ENCODE assay signal across 21 cellular contexts in the genomic region with DNA sequence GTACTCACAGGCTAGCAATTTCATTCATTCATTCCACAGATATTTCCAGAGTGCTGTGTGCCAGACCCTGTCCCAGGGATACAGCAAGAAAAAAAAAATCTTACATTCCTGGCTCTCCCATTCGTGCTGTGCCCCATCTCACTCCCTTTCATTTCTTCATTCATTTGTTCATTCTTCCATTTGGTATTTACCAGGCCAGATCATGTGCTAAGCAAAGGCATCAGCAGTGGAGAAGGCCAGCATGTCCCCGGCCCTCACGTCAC. TPM values are rescaled to one million over a fixed set of nuclear protein-coding genes. Genes with fewer than 3 reads are reported as not detected.
DNase-seq lines count a peak whose midpoint lies in the region; ATAC-seq and TF ChIP-seq lines count a peak whose summit lies in the region.
"Had no signal": no experiment of that assay in that cellular context is flagged by ENCODE, and none has a peak within 500 bp of the region (broad histone marks: within the 10 kb centered on the region; RNA-seq: fewer than 3 reads in every experiment).

No MANE protein-coding gene starts in this region.

- peak overlapping the region; percentile 1 for H3K27ac Mint-ChIP-seq in T-helper 2 cell treated with Interferon-gamma antibody and Interleukin-4, amounts not matched to agents 5 μg/mL and 100 μg/mL, for 36 hours
- no peak overlapping the region for H3K27ac Mint-ChIP-seq in endothelial cell (ENCODE audit: unreplicated experiment)
- no peak overlapping the region for H3K27ac Mint-ChIP-seq in progenitor cell of endocrine pancreas
- H3K27ac Mint-ChIP-seq: stimulated activated memory B cell treated with anti-CD40 and anti-IgM and Interleukin-4, amounts not matched to agents 10 μg/mL and 1 μg/mL and 100 μg/mL, for 72 hours had no signal

- intact Hi-C loops in IMR-90 (cut with micrococcal nuclease): no loop called here
- intact Hi-C loops in right cardiac atrium (cut with DNase I): no loop called here

- no peaks in the 10 kb centered on the region for H3K36me3 Mint-ChIP-seq in T-helper 2 cell treated with Interferon-gamma antibody and Interleukin-4, amounts not matched to agents 5 μg/mL and 100 μg/mL, for 36 hours (ENCODE audit: low read depth)
- H3K36me3 Mint-ChIP-seq in endothelial cell (ENCODE audit: low read depth, unreplicated experiment): peaks cover 3% of the 10 kb centered on the region
- H3K36me3 Mint-ChIP-seq in progenitor cell of endocrine pancreas (ENCODE audit: insufficient read depth): peaks cover 2% of the 10 kb centered on the region

- H4K8ac ChIP-seq in IMR-90 (ENCODE audit: low read depth in 2 of 2, low read length in 2 of 2): no peak overlapping the region

- 90% methylated on average over 3 of the region's 3 CpGs; no CpG with 5 or more reads in 1 of the 2 experiments for WGBS in IMR-90 (ENCODE audit: extremely low coverage in 2 of 2, insufficient read length in 1 of 2), 2 experiments
- WGBS in right cardiac atrium: 82% methylated on average over 3 of the region's 3 CpGs

- H2AK5ac ChIP-seq in IMR-90 (ENCODE audit: low read depth, low read length): no peak overlapping the region

- no peak overlapping the region for H4K91ac ChIP-seq in IMR-90 (ENCODE audit: insufficient read depth, low read depth, low read length)

- peaks cover 11% of the 10 kb centered on the region for H3K9me1 ChIP-seq in IMR-90 (ENCODE audit: insufficient read depth, low read length)

- H3K18ac ChIP-seq in IMR-90 (ENCODE audit: low read depth, low read length): no peak overlapping the region

- H3K27ac ChIP-seq in IMR-90 (ENCODE audit: insufficient read depth, low read length): no peak overlapping the region
- no peak overlapping the region for H3K27ac ChIP-seq in right cardiac atrium (ENCODE audit: low read length)
- H3K27ac ChIP-seq: A549, coronary artery, left lung had no signal

- H3K4me1 Mint-ChIP-seq in T-helper 2 cell treated with Interferon-gamma antibody and Interleukin-4, amounts not matched to agents 5 μg/mL and 100 μg/mL, for 36 hours (ENCODE audit: low read depth): peaks cover 20% of the 10 kb centered on the region
- H3K4me1 Mint-ChIP-seq in endothelial cell (ENCODE audit: unreplicated experiment) (peaks cover 3% of the 10 kb centered on the region), progenitor cell of endocrine pancreas (ENCODE audit: low read depth) (no peaks in the 10 kb centered on the region)

- no peak overlapping the region for H2AFZ ChIP-seq in IMR-90 (replicated peaks; ENCODE audit: low read length, poor library complexity)

- in situ Hi-C loops in IMR-90 (cut with MboI; ENCODE audit: low sequenced_read_pairs): no loop called here

- no peak overlapping the region for H2BK120ac ChIP-seq in IMR-90 (ENCODE audit: low read depth, low read length)

- CTCF ChIA-PET in IMR-90 (lab: Yijun Ruan, JAX): no interaction called here

- H2BK5ac ChIP-seq in IMR-90 (ENCODE audit: low read depth, low read length, poor library complexity, severe bottlenecking): no peak overlapping the region

- no peak for DNase-seq in T-helper 2 cell treated with Interferon-gamma antibody and Interleukin-4, amounts not matched to agents 5 μg/mL and 100 μg/mL, for 36 hours (ENCODE audit: low spot score)
- DNase-seq in T-helper 2 cell: no peak
- peak; percentile 29 for DNase-seq in IMR-90
- no peak for DNase-seq in endothelial cell (ENCODE audit: low spot score)
- no peak for DNase-seq in progenitor cell of endocrine pancreas (ENCODE audit: low spot score, unreplicated experiment)
- DNase-seq in right cardiac atrium: no peak
- no peak for DNase-seq in NOMO-1 treated with DMSO at 0.1 percent for 48 hours (lab: John Stamatoyannopoulos, UW; ENCODE audit: unreplicated experiment)
- DNase-seq in activated CD8-positive, alpha-beta memory T cell treated with anti-CD3 and anti-CD28 coated beads for 24 hours: no peak
- DNase-seq: activated CD4-positive, CD25-positive, alpha-beta regulatory T cell; activated CD8-positive, alpha-beta memory T cell treated with anti-CD3 and anti-CD28 coated beads, Interleukin-2, amount 50 U/mL, for 48 hours; amniotic stem cell; hypothalamus; left lung; NCI-H510A treated with DMSO at 0.1 percent for 48 hours had no signal

- dilution Hi-C loops in IMR-90 (cut with HindIII; ENCODE audit: low sequenced_read_pairs, unreplicated experiment): no loop called here

- no peak overlapping the region for H3K9ac ChIP-seq in IMR-90 (ENCODE audit: low read depth, low read length)

- TF ChIP-seq RAD21 in IMR-90 (IDR thresholded peaks at IDR 0.05; ENCODE audit: low read length): no peak

- H3K4me2 ChIP-seq in IMR-90 (ENCODE audit: low read depth, low read length): no peak overlapping the region

- H4K20me1 ChIP-seq in IMR-90 (ENCODE audit: insufficient read depth, low read length): no peaks in the 10 kb centered on the region

- H3K27me3 Mint-ChIP-seq in T-helper 2 cell treated with Interferon-gamma antibody and Interleukin-4, amounts not matched to agents 5 μg/mL and 100 μg/mL, for 36 hours (ENCODE audit: low read depth): no peaks in the 10 kb centered on the region
- peaks cover 2% of the 10 kb centered on the region for H3K27me3 Mint-ChIP-seq in endothelial cell (ENCODE audit: unreplicated experiment)
- H3K27me3 Mint-ChIP-seq in progenitor cell of endocrine pancreas: peaks cover 5% of the 10 kb centered on the region
- H3K27me3 Mint-ChIP-seq: stimulated activated memory B cell treated with anti-CD40 and anti-IgM and Interleukin-4, amounts not matched to agents 10 μg/mL and 1 μg/mL and 100 μg/mL, for 72 hours had no signal

- H3K56ac ChIP-seq in IMR-90 (ENCODE audit: extremely low read depth, insufficient read depth, low read length): no peak overlapping the region

- H2AK9ac ChIP-seq in IMR-90 (replicated peaks; ENCODE audit: low read depth, low read length, poor library complexity): peak overlapping the region; percentile 62

- no peaks in the 10 kb centered on the region for H3K9me3 Mint-ChIP-seq in T-helper 2 cell treated with Interferon-gamma antibody and Interleukin-4, amounts not matched to agents 5 μg/mL and 100 μg/mL, for 36 hours
- no peaks in the 10 kb centered on the region for H3K9me3 Mint-ChIP-seq in endothelial cell (ENCODE audit: unreplicated experiment)
- H3K9me3 Mint-ChIP-seq in progenitor cell of endocrine pancreas (ENCODE audit: low read depth): no peaks in the 10 kb centered on the region
- H3K9me3 Mint-ChIP-seq: stimulated activated memory B cell treated with anti-CD40 and anti-IgM and Interleukin-4, amounts not matched to agents 10 μg/mL and 1 μg/mL and 100 μg/mL, for 72 hours had no signal

- H3K9me3 ChIP-seq in IMR-90 (ENCODE audit: control insufficient read depth, insufficient read depth, low read length) (no peaks in the 10 kb centered on the region), right cardiac atrium (ENCODE audit: control insufficient read depth, low read length) (no peaks in the 10 kb centered on the region)
- H3K9me3 ChIP-seq: A549, left lung had no signal

- no peak overlapping the region for H3K23ac ChIP-seq in IMR-90 (ENCODE audit: low read depth, low read length)

- no peak overlapping the region for H3K4ac ChIP-seq in IMR-90 (ENCODE audit: low read depth, low read length)

- ATAC-seq in IMR-90 (ENCODE audit: low read depth) (no peak), right cardiac atrium (no peak)
- ATAC-seq: A549; left lung; Panc1; stimulated activated memory B cell treated with anti-CD40 and anti-IgM and Interleukin-4, amounts not matched to agents 10 μg/mL and 1 μg/mL and 100 μg/mL, for 72 hours had no signal

- POLR2A ChIA-PET in IMR-90 (lab: Charles Lee; ENCODE audit: unreplicated experiment): no interaction called here

- TF ChIP-seq POLR2A in IMR-90 (IDR thresholded peaks at IDR 0.05; ENCODE audit: low read depth, low read length): no peak

- H3K36me3 ChIP-seq in IMR-90 (ENCODE audit: control insufficient read depth, insufficient read depth, low read length): peaks cover 3% of the 10 kb centered on the region; the same call in 1 of the 2 replicates
- H3K36me3 ChIP-seq: left lung had no signal

- no TSS peak for BruUV-seq in IMR-90 (replicated peaks; lab: Mats Ljungman, UMichigan)

- peaks cover 9% of the 10 kb centered on the region for H3K4me1 ChIP-seq in IMR-90 (ENCODE audit: control insufficient read depth, insufficient read depth, low read length)
- H3K4me1 ChIP-seq in right cardiac atrium (ENCODE audit: control insufficient read depth, insufficient read depth, low read length): peaks cover 8% of the 10 kb centered on the region

- H3K14ac ChIP-seq in IMR-90 (replicated peaks; ENCODE audit: low read depth, low read length): no peak overlapping the region

- H3K4me3 ChIP-seq in IMR-90 (ENCODE audit: insufficient read depth, low read depth, low read length) (no peak overlapping the region), right cardiac atrium (ENCODE audit: low read length) (no peak overlapping the region)
- H3K4me3 ChIP-seq: A549, left lung had no signal

- no peak overlapping the region for H2BK15ac ChIP-seq in IMR-90 (ENCODE audit: low read depth, low read length)

- H4K5ac ChIP-seq in IMR-90 (ENCODE audit: low read depth, low read length): no peak overlapping the region

- no peak for TF ChIP-seq CTCF in IMR-90 (conservative IDR thresholded peaks at IDR 0.05; ENCODE audit: low read depth, low read length)
- TF ChIP-seq CTCF in endothelial cell (IDR thresholded peaks at IDR 0.05; ENCODE audit: unreplicated experiment): no peak
- TF ChIP-seq CTCF in progenitor cell of endocrine pancreas (IDR thresholded peaks at IDR 0.05; ENCODE audit: unreplicated experiment): no peak

- H3K27me3 ChIP-seq in IMR-90 (ENCODE audit: control insufficient read depth, insufficient read depth, low read length) (no peaks in the 10 kb centered on the region), right cardiac atrium (ENCODE audit: control insufficient read depth, insufficient read depth) (no peaks in the 10 kb centered on the region)

- peaks cover 5 to 26% of the 10 kb centered on the region in 2 experiments for H3K79me1 ChIP-seq in IMR-90 (ENCODE audit: low read depth in 1 of 2, low read length in 2 of 2)

- no peak overlapping the region for H2BK20ac ChIP-seq in IMR-90 (ENCODE audit: low read depth, low read length)

- H3K4me3 Mint-ChIP-seq in T-helper 2 cell treated with Interferon-gamma antibody and Interleukin-4, amounts not matched to agents 5 μg/mL and 100 μg/mL, for 36 hours: peak overlapping the region; percentile 31
- H3K4me3 Mint-ChIP-seq in endothelial cell (ENCODE audit: unreplicated experiment) (peak overlapping the region; percentile 8), progenitor cell of endocrine pancreas (ENCODE audit: low read depth) (peak overlapping the region; percentile 55)
- H3K4me3 Mint-ChIP-seq: stimulated activated memory B cell treated with anti-CD40 and anti-IgM and Interleukin-4, amounts not matched to agents 10 μg/mL and 1 μg/mL and 100 μg/mL, for 72 hours had no signal

RNA-seq across cellular contexts. Expression of a gene that starts 2.3 kb away (rescaled TPM):
- total RNA-seq in IMR-90 (2012; rRNA removed) (1.4 and 1.8 TPM in 2 replicates), endothelial cell (ENCODE audit: unreplicated experiment) (20.6 TPM), progenitor cell of endocrine pancreas (35.3 and 37.2 TPM in 2 replicates), right cardiac atrium (10 to 100 TPM; 16.9 to 22.6 (median 20.2) TPM)
- polyA plus RNA-seq in IMR-90 (2012; rRNA removed) (5.5 and 6.4 TPM in 2 replicates), right cardiac atrium (25.3 TPM)
- 3.1 and 5.2 TPM in 2 replicates for polyA plus RNA-seq in IMR-90 (2012; cell fraction: cytosol; rRNA removed)
- 32.7 and 58.4 TPM in 2 replicates for polyA plus RNA-seq in IMR-90 (2012; cell fraction: nucleus; rRNA removed; ENCODE audit: low replicate concordance)

RNA-seq across cellular contexts. Expression of a gene that starts 24.7 kb away (rescaled TPM):
- total RNA-seq in IMR-90 (2012; rRNA removed): not detected in 2 replicates
- polyA plus RNA-seq in IMR-90 (2012; rRNA removed): not detected in 2 replicates
- not detected in 2 replicates for polyA plus RNA-seq in IMR-90 (2012; cell fraction: cytosol; rRNA removed)
- 0.03 and 0.13 TPM in 2 replicates for polyA plus RNA-seq in IMR-90 (2012; cell fraction: nucleus; rRNA removed; ENCODE audit: low replicate concordance)
- 1.1 TPM for total RNA-seq in endothelial cell (ENCODE audit: unreplicated experiment)
- total RNA-seq in progenitor cell of endocrine pancreas: not detected in 2 replicates
- not detected for total RNA-seq in right cardiac atrium
- polyA plus RNA-seq in right cardiac atrium: 0.11 TPM
- total RNA-seq: left lung, LHCN-M2, myocyte, ureter had no signal
- polyA plus RNA-seq: A549 had no signal

RNA-seq across cellular contexts. Expression of a gene that starts 33.0 kb away (rescaled TPM):
- total RNA-seq in IMR-90 (2012; rRNA removed) (under 0.01 TPM in 2 replicates), endothelial cell (ENCODE audit: unreplicated experiment) (0.18 TPM), progenitor cell of endocrine pancreas (0.50 and 0.78 TPM in 2 replicates), right cardiac atrium (under 1 TPM; 0.23 to 0.41 (median 0.30) TPM)
- polyA plus RNA-seq in IMR-90 (2012; rRNA removed) (0.17 and 0.21 TPM in 2 replicates), right cardiac atrium (0.25 TPM)
- 0.17 and 0.42 TPM in 2 replicates for polyA plus RNA-seq in IMR-90 (2012; cell fraction: cytosol; rRNA removed)
- 1.5 and 3.1 TPM in 2 replicates for polyA plus RNA-seq in IMR-90 (2012; cell fraction: nucleus; rRNA removed; ENCODE audit: low replicate concordance)
- total RNA-seq: LHCN-M2, myocyte, ureter had no signal
